In the genomic region with DNA sequence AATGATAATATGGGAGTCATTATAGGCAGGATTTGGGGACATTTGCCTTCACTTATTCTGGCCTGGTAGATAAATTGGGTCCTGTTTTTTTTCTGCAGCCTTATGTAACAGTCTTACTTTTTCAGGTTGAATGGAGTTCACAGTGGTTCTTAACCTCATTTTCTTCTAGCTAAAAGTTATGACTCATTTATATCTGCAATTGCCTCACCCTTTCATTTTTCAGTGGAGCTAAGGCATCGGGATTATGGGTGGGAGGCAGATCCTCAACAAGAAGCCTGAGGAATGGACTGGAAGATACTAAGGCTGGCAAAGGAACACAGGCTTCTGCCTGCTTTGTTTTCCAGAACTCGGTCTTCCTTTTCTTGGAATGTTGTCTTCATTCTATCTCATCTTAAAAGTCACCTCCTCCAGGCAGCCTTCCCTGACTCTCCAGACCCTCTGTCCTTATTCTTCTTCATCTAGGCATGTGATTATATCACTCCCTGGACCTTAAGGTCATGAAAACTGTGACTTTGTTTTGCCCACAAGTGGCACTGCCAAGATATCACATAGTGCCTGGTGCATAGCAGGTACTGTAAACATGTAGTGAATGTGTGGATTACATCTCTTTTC, we compare ENCODE assay signal across 16 cellular contexts. TPM values are rescaled to one million over a fixed set of nuclear protein-coding genes. Genes with fewer than 3 reads are reported as not detected.
A peak's percentile ranks its signal among the peaks of the same experiment; 100 is the strongest.
DNase-seq lines count a peak whose midpoint lies in the region; ATAC-seq, FAIRE-seq and TF ChIP-seq lines count a peak whose summit lies in the region.
"Had no signal": no experiment of that assay in that cellular context is flagged by ENCODE, and none has a peak within 500 bp of the region (broad histone marks: within the 10 kb centered on the region; RNA-seq: fewer than 3 reads in every experiment).

No MANE protein-coding gene starts in this region.

- CTCF ChIA-PET in GM12878 (lab: Yijun Ruan, JAX) = no interaction called here

- H3K4ac ChIP-seq in mesenchymal stem cell (ENCODE audit: low read depth in 1 of 2, low read length in 2 of 2) = no peak overlapping the region

- H3K9ac ChIP-seq in GM12878 (ENCODE audit: control insufficient read depth, insufficient read depth, low read length) = no peak overlapping the region
- peak overlapping the region; percentile 25 for H3K9ac ChIP-seq in mesenchymal stem cell (ENCODE audit: low read length)

- H2BK120ac ChIP-seq in mesenchymal stem cell (ENCODE audit: low read depth, low read length) = no peak overlapping the region

- H3K79me2 ChIP-seq in GM12878 (ENCODE audit: control insufficient read depth, insufficient read depth, low read length) = no peaks in the 10 kb centered on the region

- WGBS in GM12878 (ENCODE audit: insufficient coverage, insufficient replicate concordance, low lambda C conversion rate, missing lambda C conversion rate) = 25% methylated on average over 2 of the region's 2 CpGs
- WGBS in mesenchymal stem cell = 95% methylated on average over 2 of the region's 2 CpGs
- 30 to 36% methylated on average over 2 of the region's 2 CpGs for WGBS in lower leg skin, 2 donors

- no peak overlapping the region for H3K14ac ChIP-seq in mesenchymal stem cell (ENCODE audit: low read length in 2 of 2)

- DNase-seq in GM03348 (ENCODE audit: low spot score) (peak; percentile 69), HTR-8/SVneo (ENCODE audit: insufficient read length, low spot score) (peak; percentile 20), GM12878 (ENCODE audit: low read depth, low spot score) (no peak), mesenchymal stem cell (peak; percentile 24), immature natural killer cell (no peak), lower leg skin (ENCODE audit: low spot score in 2 of 2) (no peak), NCI-H146 treated with DMSO at 0.1 percent for 48 hours (lab: John Stamatoyannopoulos, UW; ENCODE audit: unreplicated experiment) (no peak)
- DNase-seq: CD4-positive, alpha-beta memory T cell; left cardiac atrium; NCI-H1417; NCI-H526; nephron progenitor cell; SHP77 treated with DMSO at 0.1 percent for 48 hours had no signal

- H3K9me3 Mint-ChIP-seq in immature natural killer cell = no peaks in the 10 kb centered on the region
- H3K9me3 Mint-ChIP-seq: CD4-positive, alpha-beta memory T cell; dendritic cell treated with granulocyte-macrophage colony-stimulating factor and Interleukin-4, amounts not matched to agents 40 ng/mL and 50 ng/mL, for 4 days had no signal

- no peaks in the 10 kb centered on the region for H3K4me1 Mint-ChIP-seq in immature natural killer cell
- H3K4me1 Mint-ChIP-seq: CD4-positive, alpha-beta memory T cell; nephron progenitor cell had no signal

- H2BK12ac ChIP-seq in mesenchymal stem cell (ENCODE audit: low read length in 2 of 2) = no peak overlapping the region

- H3K27ac ChIP-seq in GM12878 (ENCODE audit: control insufficient read depth, insufficient read depth) = no peak overlapping the region
- H3K27ac ChIP-seq in mesenchymal stem cell (ENCODE audit: low read length, poor library complexity, severe bottlenecking) = no peak overlapping the region
- H3K27ac ChIP-seq: gastroesophageal sphincter had no signal

- no peak overlapping the region for H2BK5ac ChIP-seq in mesenchymal stem cell (ENCODE audit: low read depth, low read length, poor library complexity, severe bottlenecking)

- 0 out of 2 replicates have a peak overlapping the region, but pooled peaks have one; percentile 13 for H3K4me2 ChIP-seq in GM12878 (ENCODE audit: control insufficient read depth, insufficient read depth)
- no peak overlapping the region for H3K4me2 ChIP-seq in mesenchymal stem cell (ENCODE audit: low read length, poor library complexity, severe bottlenecking)

- no peaks in the 10 kb centered on the region; the same call in 1 of the 2 replicates for H3K4me1 ChIP-seq in GM12878 (ENCODE audit: control insufficient read depth, insufficient read depth, low read length)
- H3K4me1 ChIP-seq in mesenchymal stem cell (ENCODE audit: control insufficient read depth, insufficient read depth, low read depth, low read length) = no peaks in the 10 kb centered on the region

- ATAC-seq in GM12878 (peak; percentile 24; the same call in 1 of the 3 replicates), HG02973 (IDR thresholded peaks at IDR 0.05; ENCODE audit: unreplicated experiment) (no peak)
- ATAC-seq: gastroesophageal sphincter had no signal

- H3K27ac Mint-ChIP-seq in immature natural killer cell = no peak overlapping the region
- H3K27ac Mint-ChIP-seq: CD4-positive, alpha-beta memory T cell; dendritic cell treated with granulocyte-macrophage colony-stimulating factor and Interleukin-4, amounts not matched to agents 40 ng/mL and 50 ng/mL, for 4 days; nephron progenitor cell had no signal

- intact Hi-C loops in GM12878 (cut with micrococcal nuclease; ENCODE audit: unreplicated experiment) = no loop called here
- intact Hi-C loops in lower leg skin (cut with DNase I; ENCODE audit: low total_unique reads) = no loop called here

- H2AFZ ChIP-seq in GM12878 (ENCODE audit: control insufficient read depth, low read depth, low read length) = no peak overlapping the region
- no peak overlapping the region for H2AFZ ChIP-seq in mesenchymal stem cell (ENCODE audit: low read depth, low read length)

- in situ Hi-C loops in GM12878 (cut with MboI) = no loop called here

- H2BK15ac ChIP-seq in mesenchymal stem cell (ENCODE audit: low read depth, poor library complexity, severe bottlenecking) = no peak overlapping the region

- H3K79me1 ChIP-seq in mesenchymal stem cell (replicated peaks; ENCODE audit: low read length, poor library complexity, severe bottlenecking) = no peaks in the 10 kb centered on the region

- no peak overlapping the region for H3K23ac ChIP-seq in mesenchymal stem cell (ENCODE audit: low read length in 2 of 2)

- H3K9me3 ChIP-seq in GM12878 (replicated peaks; ENCODE audit: control insufficient read depth, insufficient read depth, low read length) = no peaks in the 10 kb centered on the region; the same call in 1 of the 3 replicates
- no peaks in the 10 kb centered on the region for H3K9me3 ChIP-seq in mesenchymal stem cell (ENCODE audit: control insufficient read depth, low read length)
- H3K9me3 ChIP-seq: gastroesophageal sphincter had no signal

- TF ChIP-seq RAD21 in GM12878 (IDR thresholded peaks at IDR 0.05; ENCODE audit: insufficient read depth, low read depth, low read length) = no peak

- TF ChIP-seq CTCF in GM12878 (IDR thresholded peaks at IDR 0.05 in 2 of 3, conservative IDR thresholded peaks at IDR 0.05 in 1 of 3; ENCODE audit: control insufficient read depth in 2 of 3, extremely low read depth in 1 of 3, insufficient read depth in 1 of 3, low read depth in 3 of 3, low read length in 3 of 3) = no peak
- TF ChIP-seq CTCF in lower leg skin (IDR thresholded peaks at IDR 0.05) = no peak

- H3K27me3 ChIP-seq in GM12878 (replicated peaks in 1 of 2; ENCODE audit: control insufficient read depth in 2 of 2, insufficient read depth in 2 of 2, low read length in 1 of 2) (no peaks in the 10 kb centered on the region), mesenchymal stem cell (ENCODE audit: control insufficient read depth in 1 of 2, insufficient read depth in 1 of 2, low read length in 2 of 2) (no peaks in the 10 kb centered on the region)
- H3K27me3 ChIP-seq: gastroesophageal sphincter had no signal

- POLR2A ChIA-PET in GM12878 (lab: Charles Lee) = interaction anchor here (0.6 kb wide), 2 partner anchors 16 to 105 kb away, joined by 4 to 5 read pairs; no protein-coding TSS in a partner anchor

- TF ChIP-seq POLR2A in GM12878 (IDR thresholded peaks at IDR 0.05; ENCODE audit: low read depth, low read length) (no peak), lower leg skin (IDR thresholded peaks at IDR 0.05) (no peak)

- RAD21 ChIA-PET in GM12878 (lab: Charles Lee; ENCODE audit: unreplicated experiment) = no interaction called here

- no peaks in the 10 kb centered on the region for H3K36me3 Mint-ChIP-seq in immature natural killer cell
- H3K36me3 Mint-ChIP-seq: CD4-positive, alpha-beta memory T cell had no signal

- peaks cover 0 to 5% (median 2%) of the 10 kb centered on the region in 3 donors for H3K27me3 Mint-ChIP-seq in immature natural killer cell (ENCODE audit: low read depth in 3 of 3)
- H3K27me3 Mint-ChIP-seq: CD4-positive, alpha-beta memory T cell; dendritic cell treated with granulocyte-macrophage colony-stimulating factor and Interleukin-4, amounts not matched to agents 40 ng/mL and 50 ng/mL, for 4 days had no signal

- no peak for TF ChIP-seq EP300 in GM12878 (IDR thresholded peaks at IDR 0.05; ENCODE audit: borderline replicate concordance in 1 of 2, control insufficient read depth in 1 of 2, low read depth in 2 of 2, low read length in 2 of 2)

- FAIRE-seq in HTR-8/SVneo (lab: Jason Lieb, UNC) (no peak), GM12878 (lab: Jason Lieb, UNC) (no peak)

- no peak overlapping the region for H3K4me3 ChIP-seq in GM12878
- no peak overlapping the region for H3K4me3 ChIP-seq in mesenchymal stem cell (ENCODE audit: insufficient read depth in 1 of 2, low read depth in 1 of 2, low read length in 2 of 2)
- no peak overlapping the region for H3K4me3 ChIP-seq in lower leg skin (ENCODE audit: low read depth, poor library complexity, severe bottlenecking)
- H3K4me3 ChIP-seq: gastroesophageal sphincter had no signal

- H4K91ac ChIP-seq in mesenchymal stem cell (ENCODE audit: low read length) = no peak overlapping the region

- H4K20me1 ChIP-seq in GM12878 (ENCODE audit: control insufficient read depth, insufficient read depth) = no peaks in the 10 kb centered on the region

- H4K8ac ChIP-seq in mesenchymal stem cell (ENCODE audit: low read length) = no peak overlapping the region

- H3K4me3 Mint-ChIP-seq in immature natural killer cell = no peak overlapping the region
- H3K4me3 Mint-ChIP-seq: CD4-positive, alpha-beta memory T cell; dendritic cell treated with granulocyte-macrophage colony-stimulating factor and Interleukin-4, amounts not matched to agents 40 ng/mL and 50 ng/mL, for 4 days; nephron progenitor cell had no signal

- no TSS peak for BruUV-seq in GM12878 (replicated peaks; lab: Mats Ljungman, UMichigan)

- no peak overlapping the region for H2AK5ac ChIP-seq in mesenchymal stem cell (ENCODE audit: low read length, severe bottlenecking)

- SMC1A ChIA-PET in GM12878 (lab: Charles Lee; ENCODE audit: uncharacterized antibody, unreplicated experiment) = no interaction called here

- no peaks in the 10 kb centered on the region for H3K36me3 ChIP-seq in GM12878 (ENCODE audit: control insufficient read depth in 2 of 2, insufficient read depth in 2 of 2, low read length in 1 of 2)
- H3K36me3 ChIP-seq in mesenchymal stem cell (ENCODE audit: control insufficient read depth in 1 of 2, insufficient read depth in 2 of 2, low read depth in 1 of 2, low read length in 2 of 2) = no peaks in the 10 kb centered on the region
- H3K36me3 ChIP-seq: gastroesophageal sphincter had no signal

- no peak overlapping the region for H3K18ac ChIP-seq in mesenchymal stem cell (ENCODE audit: low read depth in 1 of 2, low read length in 2 of 2)

RNA-seq across cellular contexts. Expression of a gene that starts 41.0 kb away (rescaled TPM):
- 65.0 and 68.1 TPM in 2 replicates for total RNA-seq in GM12878 (2013; cell fraction: nucleolus; rRNA removed)
- 62.6 and 73.2 TPM in 2 replicates for total RNA-seq in GM12878 (2014; rRNA removed)
- 78.9 and 83.9 TPM in 2 replicates for total RNA-seq in GM12878 (2014; rRNA removed; fragmentation: Illumina TruSeq; extraction: Trizol)
- total RNA-seq in GM12878 (2021) = 70.1 and 81.5 TPM in 2 replicates
- polyA plus RNA-seq in GM12878 (2011; ENCODE audit: low read depth) = 15.8 TPM
- 50.3 and 60.0 TPM in 2 replicates for polyA plus RNA-seq in GM12878 (2011; rRNA removed)
- polyA plus RNA-seq in GM12878 (2011; cell fraction: cytosol; rRNA removed) = 32.5 and 34.1 TPM in 2 replicates
- 13.5 and 22.8 TPM in 2 replicates for polyA plus RNA-seq in GM12878 (2011; cell fraction: nucleus; rRNA removed)
- 23.6 and 24.0 TPM in 2 replicates for polyA plus RNA-seq in GM12878 (2012)
- 54.6 and 70.9 TPM in 2 replicates for polyA plus RNA-seq in GM12878 (2014; fragmentation: Illumina TruSeq; extraction: Trizol)
- 10 to 100 TPM; 15.6 to 24.0 TPM for polyA plus RNA-seq in GM12878 (2014; fragmentation: Nextera tagmentation; extraction: Ambion mirVana)
- polyA plus RNA-seq in GM12878 (2014; rRNA removed) = 44.3 and 53.1 TPM in 2 replicates
- polyA plus RNA-seq in GM12878 (2016; fragmentation: Nextera tagmentation; extraction: Ambion mirVana) = 10 to 100 TPM; 58.8 to 73.6 TPM
- polyA minus RNA-seq in GM12878 (2011; rRNA and poly(A)+ RNA removed) = 89.6 and 154 TPM in 2 replicates
- 27.4 and 46.4 TPM in 2 replicates for polyA minus RNA-seq in GM12878 (2011; cell fraction: cytosol; rRNA and poly(A)+ RNA removed)
- 20.6 and 49.3 TPM in 2 replicates for polyA minus RNA-seq in GM12878 (2011; cell fraction: nucleus; rRNA and poly(A)+ RNA removed)
- 148 TPM for polyA plus RNA-seq in mesenchymal stem cell (2013, experiment 1 of 2)
- 157 TPM for polyA plus RNA-seq in mesenchymal stem cell (2013, experiment 2 of 2)
- 10 to 100 TPM; 25.7 to 37.4 (median 37.3) TPM for polyA plus RNA-seq in immature natural killer cell
- total RNA-seq in lower leg skin = 100 to 1,000 TPM in 1 of 4 donors, 10 to 100 TPM in 3; 32.6 to 132 (median 69.6) TPM

Comparison
In these comparisons a context has a peak if more than half of its experiments do, and no peak if none do; other contexts are left out.
1. DNase-seq: peak in GM03348 (single experiment), HTR-8/SVneo (single experiment) and mesenchymal stem cell (single experiment); none in GM12878 (single experiment), immature natural killer cell (0 of 3), lower leg skin (0 of 2) and NCI-H146 treated with DMSO at 0.1 percent for 48 hours (single experiment).